Comparison of ENCODE assay signal across 13 cellular contexts in genomic region chr6:32975886-32976285, GRCh38. TPM values are rescaled to one million over a fixed set of nuclear protein-coding genes. Genes with fewer than 3 reads are reported as not detected.
DNase-seq lines count a peak whose midpoint lies in the region; ATAC-seq and TF ChIP-seq lines count a peak whose summit lies in the region.
"Had no signal": no experiment of that assay in that cellular context is flagged by ENCODE, and none has a peak within 500 bp of the region (broad histone marks: within the 10 kb centered on the region; RNA-seq: fewer than 3 reads in every experiment).

No MANE protein-coding gene starts in this region.

- H3K9me3 ChIP-seq in BLaER1 (no peaks in the 10 kb centered on the region; the same call in 1 of the 2 replicates), mucosa of descending colon (no peaks in the 10 kb centered on the region)
- H3K9me3 ChIP-seq in naive thymus-derived CD4-positive, alpha-beta T cell (ENCODE audit: control insufficient read depth in 2 of 3, low read length in 3 of 3): no peaks in the 10 kb centered on the region

- H3K36me3 ChIP-seq in BLaER1 (peaks cover 87% of the 10 kb centered on the region), KMS-11 (ENCODE audit: insufficient read depth) (peaks cover 51% of the 10 kb centered on the region; the same call in 1 of the 2 replicates), mucosa of descending colon (ENCODE audit: low read depth) (peaks cover 31% of the 10 kb centered on the region)
- peaks cover 60 to 80% (median 66%) of the 10 kb centered on the region in 3 experiments for H3K36me3 ChIP-seq in naive thymus-derived CD4-positive, alpha-beta T cell (ENCODE audit: control insufficient read depth in 2 of 3, insufficient read depth in 3 of 3, low read length in 3 of 3)

- TF ChIP-seq CTCF in KMS-11 (conservative IDR thresholded peaks at IDR 0.05; ENCODE audit: low read depth, low read length): no peak
- no peak for TF ChIP-seq CTCF in brain (conservative IDR thresholded peaks at IDR 0.05)
- no peak for TF ChIP-seq CTCF in mucosa of descending colon (IDR thresholded peaks at IDR 0.05)

- peak overlapping the region; percentile 99 for H3K4me2 ChIP-seq in BLaER1
- peak overlapping the region; percentile 62; the same call in 1 of the 2 replicates for H3K4me2 ChIP-seq in KMS-11

- H3K9ac ChIP-seq in BLaER1 (peak overlapping the region; percentile 99; the same call in 1 of the 2 replicates), KMS-11 (peak overlapping the region; percentile 12; the same call in 1 of the 2 replicates)

- intact Hi-C loops in naive thymus-derived CD4-positive, alpha-beta T cell (cut with micrococcal nuclease): no loop called here
- intact Hi-C loops in mucosa of descending colon (cut with DNase I, micrococcal nuclease): no loop called here

- H4K20me1 ChIP-seq in BLaER1 (peaks cover 88% of the 10 kb centered on the region), KMS-11 (ENCODE audit: insufficient read depth) (peaks cover 72% of the 10 kb centered on the region)

- no peak for DNase-seq in naive thymus-derived CD4-positive, alpha-beta T cell
- DNase-seq in GOT3 (lab: John Stamatoyannopoulos, UW): no peak
- DNase-seq in G401 (ENCODE audit: low spot score): no peak
- no peak for DNase-seq in mucosa of descending colon
- DNase-seq: central memory CD4-positive, alpha-beta T cell; kidney glomerular epithelial cell; NCI-H2171; stimulated activated CD4-positive, alpha-beta T cell treated with anti-CD3 and anti-CD28 coated beads, Interleukin-2, amount 100 ng/mL, for 24 hours; T1000 had no signal

- H3K9me3 Mint-ChIP-seq in brain: no peaks in the 10 kb centered on the region
- peaks cover 0 to 22% (median 0%) of the 10 kb centered on the region in 11 donors for H3K9me3 Mint-ChIP-seq in naive thymus-derived CD4-positive, alpha-beta T cell

- H3K36me3 Mint-ChIP-seq in brain: peaks cover 94% of the 10 kb centered on the region
- peaks cover 24 to 74% (median 65%) of the 10 kb centered on the region in 5 donors for H3K36me3 Mint-ChIP-seq in naive thymus-derived CD4-positive, alpha-beta T cell

- H3K27me3 ChIP-seq in BLaER1 (no peaks in the 10 kb centered on the region), KMS-11 (ENCODE audit: insufficient read depth, low read depth) (no peaks in the 10 kb centered on the region)
- no peaks in the 10 kb centered on the region for H3K27me3 ChIP-seq in naive thymus-derived CD4-positive, alpha-beta T cell (ENCODE audit: control insufficient read depth in 2 of 2, insufficient read depth in 2 of 2, low read length in 2 of 2)

- peaks cover 29% of the 10 kb centered on the region for H3K27me3 Mint-ChIP-seq in brain
- H3K27me3 Mint-ChIP-seq in naive thymus-derived CD4-positive, alpha-beta T cell: peaks cover 0 to 5% (median 0%) of the 10 kb centered on the region in 5 donors

- H3K27ac ChIP-seq in BLaER1 (no peak overlapping the region), KMS-11 (no peak overlapping the region; the same call in 1 of the 2 replicates)
- peak overlapping the region; percentile 88 for H3K27ac ChIP-seq in naive thymus-derived CD4-positive, alpha-beta T cell (ENCODE audit: low read depth, low read length)

- in situ Hi-C loops in G401 (cut with HindIII; ENCODE audit: low sequenced_read_pairs): no loop called here

- H3K4me3 Mint-ChIP-seq in brain: peak overlapping the region; percentile 88 to 98 (median 95)
- peak overlapping the region; percentile 30 to 100 (median 90) for H3K4me3 Mint-ChIP-seq in naive thymus-derived CD4-positive, alpha-beta T cell

- peaks cover 80% of the 10 kb centered on the region for H3K79me2 ChIP-seq in KMS-11 (ENCODE audit: insufficient read depth, low read depth)

- peak overlapping the region in 4 of 5 experiments; percentile 24 to 100 (median 48) for H3K27ac Mint-ChIP-seq in brain
- H3K27ac Mint-ChIP-seq in naive thymus-derived CD4-positive, alpha-beta T cell: peak overlapping the region; percentile 35 to 100 (median 71)

- H3K4me1 Mint-ChIP-seq in brain: peaks cover 53% of the 10 kb centered on the region
- H3K4me1 Mint-ChIP-seq in naive thymus-derived CD4-positive, alpha-beta T cell: peaks cover 38 to 55% (median 50%) of the 10 kb centered on the region in 7 donors

- H2AFZ ChIP-seq in KMS-11 (ENCODE audit: low read depth): no peak overlapping the region

- H3K4me3 ChIP-seq in BLaER1: peak overlapping the region; percentile 100
- H3K4me3 ChIP-seq in KMS-11 (IDR thresholded peaks at IDR 0.05; ENCODE audit: insufficient read depth, low read depth, low read length): no peak overlapping the region
- no peak overlapping the region for H3K4me3 ChIP-seq in naive thymus-derived CD4-positive, alpha-beta T cell (ENCODE audit: low read length)
- H3K4me3 ChIP-seq in mucosa of descending colon: no peak overlapping the region

- CTCF ChIA-PET in naive thymus-derived CD4-positive, alpha-beta T cell (lab: Charles Lee): interaction anchor here (1.1 to 6.3 kb wide), 4 partner anchors 9 to 44 kb away, joined by 4 to 76 read pairs (median 7); partner anchors contain the start of gene HLA-DMA

- no peak for ATAC-seq in naive thymus-derived CD4-positive, alpha-beta T cell
- ATAC-seq in mucosa of descending colon: no peak
- no peak for ATAC-seq in GM21526 (IDR thresholded peaks at IDR 0.05; ENCODE audit: low FRiP score, unreplicated experiment)

- H3K4me1 ChIP-seq in BLaER1: peaks cover 57% of the 10 kb centered on the region
- peaks cover 26% of the 10 kb centered on the region for H3K4me1 ChIP-seq in KMS-11 (ENCODE audit: low read depth, poor library complexity, severe bottlenecking)
- H3K4me1 ChIP-seq in naive thymus-derived CD4-positive, alpha-beta T cell (ENCODE audit: control insufficient read depth in 2 of 2, insufficient read depth in 2 of 2, low read length in 2 of 2): peaks cover 23 to 32% of the 10 kb centered on the region in 2 donors
- peaks cover 56% of the 10 kb centered on the region for H3K4me1 ChIP-seq in mucosa of descending colon (ENCODE audit: low read depth)

- POLR2A ChIA-PET in naive thymus-derived CD4-positive, alpha-beta T cell (lab: Charles Lee): interaction anchor here (0.6 to 25.6 kb wide), 7 partner anchors 5 to 313 kb away, joined by 3 to 638 read pairs (median 442); partner anchors contain the start of genes BRD2, HLA-DMA, HLA-DMB and PSMB8

RNA-seq across cellular contexts. Expression of gene BRD2, which starts 7.5 kb away (rescaled TPM):
- 181 TPM for polyA plus RNA-seq in brain (ENCODE audit: insufficient read depth, low read depth, low replicate concordance)
- total RNA-seq in naive thymus-derived CD4-positive, alpha-beta T cell: 100 to 1,000 TPM; 275 to 391 (median 360) TPM
- polyA plus RNA-seq in naive thymus-derived CD4-positive, alpha-beta T cell: 10 to 100 TPM; 33.4 to 82.6 TPM
- 96.4 and 172 TPM in 2 replicates for total RNA-seq in G401 (2014; rRNA removed; shearing (Covaris generic))
- total RNA-seq in mucosa of descending colon: 100 to 1,000 TPM; 133 to 195 (median 168) TPM

RNA-seq across cellular contexts. Expression of gene HLA-DMA, which starts 23.0 kb away (rescaled TPM):
- 27.3 TPM for polyA plus RNA-seq in brain (ENCODE audit: insufficient read depth, low read depth, low replicate concordance)
- total RNA-seq in naive thymus-derived CD4-positive, alpha-beta T cell: 100 to 1,000 TPM in 1 of 5 experiments, 10 to 100 TPM in 4; 12.5 to 120 (median 29.6) TPM
- polyA plus RNA-seq in naive thymus-derived CD4-positive, alpha-beta T cell: 10 to 100 TPM; 19.3 to 25.6 TPM
- total RNA-seq in G401 (2014; rRNA removed; shearing (Covaris generic)): 11.4 and 15.8 TPM in 2 replicates
- 10 to 100 TPM; 12.4 to 48.5 (median 27.7) TPM for total RNA-seq in mucosa of descending colon

RNA-seq across cellular contexts. Expression of gene HLA-DOA, which starts 33.5 kb away (rescaled TPM):
- polyA plus RNA-seq in brain (ENCODE audit: insufficient read depth, low read depth, low replicate concordance): 1.4 TPM
- 10 to 100 TPM in 1 of 5 experiments, 1 to 10 TPM in 4; 3.0 to 10.5 (median 5.4) TPM for total RNA-seq in naive thymus-derived CD4-positive, alpha-beta T cell
- polyA plus RNA-seq in naive thymus-derived CD4-positive, alpha-beta T cell: 1 to 10 TPM; 4.6 to 6.7 TPM
- 1.4 and 1.7 TPM in 2 replicates for total RNA-seq in G401 (2014; rRNA removed; shearing (Covaris generic))
- 1 to 10 TPM; 1.8 to 4.0 (median 3.2) TPM for total RNA-seq in mucosa of descending colon

RNA-seq across cellular contexts. Expression of gene HLA-DMB, which starts 35.1 kb away (rescaled TPM):
- polyA plus RNA-seq in brain (ENCODE audit: insufficient read depth, low read depth, low replicate concordance): 12.4 TPM
- total RNA-seq in naive thymus-derived CD4-positive, alpha-beta T cell: 10 to 100 TPM in 2 of 5 experiments, 1 to 10 TPM in 3; 7.8 to 82.5 (median 9.1) TPM
- polyA plus RNA-seq in naive thymus-derived CD4-positive, alpha-beta T cell: 10 to 100 TPM in 1 of 2 donors, 1 to 10 TPM in 1; 8.2 to 11.9 TPM
- 3.2 and 8.0 TPM in 2 replicates for total RNA-seq in G401 (2014; rRNA removed; shearing (Covaris generic))
- total RNA-seq in mucosa of descending colon: 10 to 100 TPM; 10.8 to 27.1 (median 22.8) TPM
